Comparison of ENCODE assay signal across 16 cellular contexts in the genomic region with DNA sequence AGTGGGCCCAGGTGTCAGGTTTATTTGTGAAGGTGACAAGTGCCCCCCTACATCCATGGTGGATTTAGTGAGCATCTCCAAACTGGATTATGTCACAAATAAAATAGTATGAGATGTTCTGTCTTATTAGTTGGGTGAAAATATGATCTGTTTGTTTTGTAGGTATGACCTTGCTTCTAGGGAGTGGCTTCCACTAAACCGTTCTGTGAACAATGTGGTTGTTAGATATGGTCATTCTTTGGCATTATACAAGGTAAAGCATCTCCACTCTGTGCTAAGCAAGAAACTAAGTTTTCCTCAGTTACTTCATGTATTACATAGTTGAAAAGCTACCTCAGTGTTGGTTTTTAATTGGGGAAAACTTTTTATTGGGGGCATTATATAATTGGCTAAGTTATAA.
DNase-seq lines count a peak whose midpoint lies in the region; ATAC-seq, FAIRE-seq and TF ChIP-seq lines count a peak whose summit lies in the region.
"Had no signal": no experiment of that assay in that cellular context is flagged by ENCODE, and none has a peak within 500 bp of the region (broad histone marks: within the 10 kb centered on the region; RNA-seq: fewer than 3 reads in every experiment).

No MANE protein-coding gene starts in this region.

- peaks cover 10 to 33% (median 19%) of the 10 kb centered on the region in 11 experiments; a peak in 19 of 22 replicates for H3K36me3 ChIP-seq in BLaER1 treated with 17β-estradiol and CSF1 and Interleukin-3, amounts not matched to agents 10 nM and 100 nM
- H3K36me3 ChIP-seq in PC-3 (ENCODE audit: low read depth, low read length) (no peaks in the 10 kb centered on the region; the same call in none of the 2 replicates), spleen (peaks cover 0 to 46% (median 3%) of the 10 kb centered on the region in 6 donors), osteoblast (ENCODE audit: insufficient read depth, low read length) (no peaks in the 10 kb centered on the region)

- CTCF ChIA-PET in PC-3 (lab: Charles Lee): no interaction called here

- 0 out of 20 replicates have a peak overlapping the region, but pooled peaks of 1 of the 10 experiments have one; percentile 1 for H3K4me3 ChIP-seq in BLaER1 treated with 17β-estradiol and CSF1 and Interleukin-3, amounts not matched to agents 10 nM and 100 nM
- H3K4me3 ChIP-seq in PC-3 (ENCODE audit: low read length) (no peak overlapping the region), spleen (no peak overlapping the region), osteoblast (ENCODE audit: insufficient read depth, low read length) (no peak overlapping the region)
- H3K4me3 ChIP-seq: GM12878 had no signal

- FAIRE-seq in GM19239 (lab: Jason Lieb, UNC): peak; percentile 23
- FAIRE-seq: GM12878 had no signal

- no peaks in the 10 kb centered on the region for H3F3A ChIP-seq in PC-3 (ENCODE audit: low read length, unreplicated experiment)

- H2AFZ ChIP-seq in PC-3 (ENCODE audit: low read length): no peak overlapping the region
- no peak overlapping the region for H2AFZ ChIP-seq in osteoblast (ENCODE audit: low read length)

- no peaks in the 10 kb centered on the region for H3K79me2 ChIP-seq in PC-3 (ENCODE audit: low read length)
- peaks cover 4% of the 10 kb centered on the region for H3K79me2 ChIP-seq in osteoblast (ENCODE audit: insufficient read depth, low read length)

- no peak overlapping the region for H3K27ac Mint-ChIP-seq in stimulated activated effector memory CD8-positive, alpha-beta T cell treated with anti-CD3 and anti-CD28 coated beads, Interleukin-12 subunit alpha, Interleukin-12 subunit beta, amount 100 ng/mL, for 72 hours
- H3K27ac Mint-ChIP-seq: CD8-positive, alpha-beta T cell; H9 had no signal

- DNase-seq in GM19239 (ENCODE audit: insufficient read length, low spot score) (no peak), PC-3 (no peak), spleen (no peak), osteoblast (ENCODE audit: insufficient read length, low spot score, missing footprints) (no peak), cerebellar cortex (ENCODE audit: low spot score) (no peak)
- DNase-seq in stimulated activated effector memory CD8-positive, alpha-beta T cell treated with anti-CD3 and anti-CD28 coated beads, Interleukin-12 subunit alpha, Interleukin-12 subunit beta, amount 100 ng/mL, for 72 hours (ENCODE audit: low spot score in 2 of 2): no peak
- DNase-seq: AML-193; Calu3; CD8-positive, alpha-beta T cell; DMS79 treated with DMSO at 0.1 percent for 48 hours; EL; GOT3; H9; KG1 had no signal

- TF ChIP-seq CTCF in PC-3 (conservative IDR thresholded peaks at IDR 0.05; ENCODE audit: low read depth, low read length): no peak
- no peak for TF ChIP-seq CTCF in spleen (IDR thresholded peaks at IDR 0.05 in 8 of 11, conservative IDR thresholded peaks at IDR 0.05 in 3 of 11)
- TF ChIP-seq CTCF in osteoblast (IDR thresholded peaks at IDR 0.05; ENCODE audit: extremely low read depth, low read depth, low read length): no peak

- ATAC-seq in PC-3: peak; percentile 59
- ATAC-seq in stimulated activated effector memory CD8-positive, alpha-beta T cell treated with anti-CD3 and anti-CD28 coated beads, Interleukin-12 subunit alpha, Interleukin-12 subunit beta, amount 100 ng/mL, for 72 hours: no peak
- ATAC-seq: CD8-positive, alpha-beta T cell; GM12878 had no signal

- H3K4me1 Mint-ChIP-seq in stimulated activated effector memory CD8-positive, alpha-beta T cell treated with anti-CD3 and anti-CD28 coated beads, Interleukin-12 subunit alpha, Interleukin-12 subunit beta, amount 100 ng/mL, for 72 hours: no peaks in the 10 kb centered on the region
- H3K4me1 Mint-ChIP-seq: H9 had no signal

- H4K20me1 ChIP-seq in BLaER1 treated with 17β-estradiol and CSF1 and Interleukin-3, amounts not matched to agents 10 nM and 100 nM: no peaks in the 10 kb centered on the region
- H4K20me1 ChIP-seq in PC-3 (ENCODE audit: low read length): no peaks in the 10 kb centered on the region
- H4K20me1 ChIP-seq in osteoblast (ENCODE audit: insufficient read depth, low read length): peaks cover 4% of the 10 kb centered on the region

- no peaks in the 10 kb centered on the region for H3K9me3 ChIP-seq in BLaER1 treated with 17β-estradiol and CSF1 and Interleukin-3, amounts not matched to agents 10 nM and 100 nM (replicated peaks in 1 of 11)
- H3K9me3 ChIP-seq in PC-3 (ENCODE audit: low read length) (no peaks in the 10 kb centered on the region), spleen (no peaks in the 10 kb centered on the region), osteoblast (ENCODE audit: low read depth, low read length) (no peaks in the 10 kb centered on the region)

- H3K36me3 Mint-ChIP-seq in stimulated activated effector memory CD8-positive, alpha-beta T cell treated with anti-CD3 and anti-CD28 coated beads, Interleukin-12 subunit alpha, Interleukin-12 subunit beta, amount 100 ng/mL, for 72 hours: peaks cover 18% of the 10 kb centered on the region

- H3K9me3 Mint-ChIP-seq in stimulated activated effector memory CD8-positive, alpha-beta T cell treated with anti-CD3 and anti-CD28 coated beads, Interleukin-12 subunit alpha, Interleukin-12 subunit beta, amount 100 ng/mL, for 72 hours: no peaks in the 10 kb centered on the region
- H3K9me3 Mint-ChIP-seq: CD8-positive, alpha-beta T cell; H9 had no signal

- H3K9ac ChIP-seq in BLaER1 treated with 17β-estradiol and CSF1 and Interleukin-3, amounts not matched to agents 10 nM and 100 nM: peak overlapping the region in 4 of 11 experiments; percentile 25 to 56 (median 40); a peak in 4 of 22 replicates
- no peak overlapping the region for H3K9ac ChIP-seq in PC-3 (ENCODE audit: low read length)

- 54 to 81% (median 68%) methylated on average over 1 of the region's 1 CpG for WGBS in spleen, 5 donors

- no peak overlapping the region for H3K4me3 Mint-ChIP-seq in stimulated activated effector memory CD8-positive, alpha-beta T cell treated with anti-CD3 and anti-CD28 coated beads, Interleukin-12 subunit alpha, Interleukin-12 subunit beta, amount 100 ng/mL, for 72 hours
- H3K4me3 Mint-ChIP-seq: CD8-positive, alpha-beta T cell; H9 had no signal

- BruUV-seq in PC-3 (replicated peaks; lab: Mats Ljungman, UMichigan): no TSS peak

- no peaks in the 10 kb centered on the region for H3K27me3 ChIP-seq in BLaER1 treated with 17β-estradiol and CSF1 and Interleukin-3, amounts not matched to agents 10 nM and 100 nM
- H3K27me3 ChIP-seq in PC-3 (ENCODE audit: low read length) (no peaks in the 10 kb centered on the region), spleen (replicated peaks in 1 of 7) (no peaks in the 10 kb centered on the region), osteoblast (ENCODE audit: insufficient read depth, low read length) (no peaks in the 10 kb centered on the region)

- no peak for TF ChIP-seq POLR2A in spleen (IDR thresholded peaks at IDR 0.05)

- H3K4me2 ChIP-seq in BLaER1 treated with 17β-estradiol and CSF1 and Interleukin-3, amounts not matched to agents 10 nM and 100 nM: peak overlapping the region; percentile 28 to 85 (median 77)
- H3K4me2 ChIP-seq in PC-3 (ENCODE audit: low read length) (no peak overlapping the region), osteoblast (ENCODE audit: insufficient read depth, low read length) (no peak overlapping the region)

- peaks cover 24 to 85% (median 50%) of the 10 kb centered on the region in 10 experiments for H3K4me1 ChIP-seq in BLaER1 treated with 17β-estradiol and CSF1 and Interleukin-3, amounts not matched to agents 10 nM and 100 nM
- peaks cover 16% of the 10 kb centered on the region for H3K4me1 ChIP-seq in PC-3 (ENCODE audit: insufficient read depth, low read length)
- peaks cover 0 to 33% (median 6%) of the 10 kb centered on the region in 6 donors for H3K4me1 ChIP-seq in spleen
- no peaks in the 10 kb centered on the region for H3K4me1 ChIP-seq in osteoblast (ENCODE audit: insufficient read depth, low read length)

- POLR2A ChIA-PET in PC-3 (lab: Charles Lee; ENCODE audit: unreplicated experiment): interaction anchor here (0.6 kb wide), 1 partner anchor 118 kb away, joined by 4 read pairs; no protein-coding TSS in a partner anchor

- no peaks in the 10 kb centered on the region for H3K9me2 ChIP-seq in PC-3 (replicated peaks; ENCODE audit: low read length)

- intact Hi-C loops in PC-3 (cut with micrococcal nuclease) (no loop called here), spleen (cut with DNase I; ENCODE audit: low total_unique reads) (no loop called here)

- peak overlapping the region in 8 of 11 experiments; percentile 48 to 81 (median 72); a peak in 16 of 22 replicates for H3K27ac ChIP-seq in BLaER1 treated with 17β-estradiol and CSF1 and Interleukin-3, amounts not matched to agents 10 nM and 100 nM
- H3K27ac ChIP-seq in PC-3 (ENCODE audit: low read length) (no peak overlapping the region), spleen (peak overlapping the region in 6 of 8 donors; percentile 7 to 58 (median 32)), osteoblast (ENCODE audit: low read depth, low read length) (no peak overlapping the region)

Comparison
In these comparisons a context has a peak if more than half of its experiments do, and no peak if none do; other contexts are left out.
1. H3K27ac ChIP-seq: peak in BLaER1 treated with 17β-estradiol and CSF1 and Interleukin-3, amounts not matched to agents 10 nM and 100 nM (8 of 11) and spleen (6 of 8); none in PC-3 (single experiment) and osteoblast (single experiment).
2. H3K4me2 ChIP-seq: peak in BLaER1 treated with 17β-estradiol and CSF1 and Interleukin-3, amounts not matched to agents 10 nM and 100 nM (11 of 11); none in PC-3 (single experiment) and osteoblast (single experiment).